Comparison of ENCODE assay signal across 8 cellular contexts in the genomic region with DNA sequence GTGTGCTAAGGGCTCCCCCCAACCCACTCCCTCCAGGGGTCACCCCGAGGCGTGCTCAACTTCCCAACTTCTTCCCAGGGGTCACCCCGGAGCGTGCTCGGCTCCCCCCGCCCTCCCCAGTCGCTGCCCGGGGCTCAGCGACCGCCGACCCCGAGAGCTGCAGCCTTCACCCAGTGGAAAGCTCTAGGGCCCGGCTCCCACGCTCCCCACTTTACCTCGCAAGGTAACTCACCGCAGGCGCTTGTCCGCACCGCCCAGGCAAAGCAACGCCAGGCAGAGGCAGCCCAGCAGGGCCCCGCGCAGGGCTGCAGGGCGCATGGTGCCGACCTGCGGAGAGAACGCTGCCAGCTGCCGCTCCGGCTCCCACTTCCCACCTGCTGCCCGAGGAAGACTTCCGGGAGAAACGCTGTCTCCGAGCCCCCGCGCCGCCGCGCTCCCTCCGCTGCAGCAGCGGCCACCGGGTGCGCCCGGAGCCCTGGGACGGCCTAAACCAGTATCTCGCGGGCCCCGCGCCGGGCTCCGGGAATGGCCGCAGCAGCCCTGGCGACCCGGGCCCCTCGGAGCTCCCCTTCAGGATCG. TPM values are rescaled to one million over a fixed set of nuclear protein-coding genes. Genes with fewer than 3 reads are reported as not detected.
DNase-seq lines count a peak whose midpoint lies in the region; ATAC-seq and TF ChIP-seq lines count a peak whose summit lies in the region.

No MANE protein-coding gene starts in this region.

- peak overlapping the region; percentile 97 for H3K4me2 ChIP-seq in HCT116 (ENCODE audit: low read length)

- no peak for TF ChIP-seq RAD21 in HCT116 (IDR thresholded peaks at IDR 0.05; ENCODE audit: low read depth)

- H3K4me1 ChIP-seq in HCT116 (ENCODE audit: control insufficient read depth in 1 of 2, insufficient read depth in 2 of 2, low read length in 2 of 2) (peaks cover 4 to 20% of the 10 kb centered on the region in 2 experiments; a peak in 3 of 4 replicates), testis (peaks cover 10% of the 10 kb centered on the region)

- H4K20me1 ChIP-seq in HCT116 (ENCODE audit: insufficient read depth): no peaks in the 10 kb centered on the region

- no TSS peak for BruUV-seq in HCT116 (replicated peaks; lab: Mats Ljungman, UMichigan)

- H3K27me3 ChIP-seq in HCT116 (ENCODE audit: insufficient read depth, low read length): no peaks in the 10 kb centered on the region
- H3K27me3 ChIP-seq in brain microvascular endothelial cell (replicated peaks): no peaks in the 10 kb centered on the region
- no peaks in the 10 kb centered on the region for H3K27me3 ChIP-seq in testis

- DNase-seq in NCI-H345 (lab: John Stamatoyannopoulos, UW) (peak; percentile 61), NCI-H345 treated with DMSO at 0.1 percent for 48 hours (lab: John Stamatoyannopoulos, UW; ENCODE audit: unreplicated experiment) (no peak), HCT116 (ENCODE audit: low read depth, low spot score) (no peak), NCI-H2029 treated with DMSO at 0.1 percent for 48 hours (lab: John Stamatoyannopoulos, UW) (peak; percentile 13), brain microvascular endothelial cell (peak; percentile 12), left lobe of liver (ENCODE audit: low spot score) (no peak), testis (peak; percentile 23), NCI-H187 treated with DMSO at 0.1 percent for 48 hours (lab: John Stamatoyannopoulos, UW) (no peak)

- H3K79me2 ChIP-seq in HCT116 (ENCODE audit: insufficient read depth, low read length): no peaks in the 10 kb centered on the region

- CTCF ChIA-PET in HCT116 (lab: Charles Lee): interaction anchor here (2.2 kb wide), 1 partner anchor 181 kb away, joined by 7 read pairs; no protein-coding TSS in a partner anchor

- no peaks in the 10 kb centered on the region for H3K9me3 ChIP-seq in HCT116 (ENCODE audit: control insufficient read depth in 1 of 2, insufficient read depth in 1 of 2, low read depth in 1 of 2, low read length in 2 of 2)
- no peaks in the 10 kb centered on the region for H3K9me3 ChIP-seq in testis

- H3K36me3 ChIP-seq in HCT116 (ENCODE audit: control insufficient read depth in 1 of 2, insufficient read depth in 2 of 2, low read length in 2 of 2): 0 out of 4 replicates have a peak, but pooled peaks cover 0 to 4% of the 10 kb centered on the region in 2 experiments
- H3K36me3 ChIP-seq in brain microvascular endothelial cell (replicated peaks): peaks cover 2% of the 10 kb centered on the region
- no peaks in the 10 kb centered on the region for H3K36me3 ChIP-seq in testis (ENCODE audit: low read depth, missing control alignments)

- H3K27ac ChIP-seq in HCT116 (ENCODE audit: low read depth, low read length): peak overlapping the region; percentile 42; the same call in 1 of the 2 replicates
- H3K27ac ChIP-seq in brain microvascular endothelial cell: no peak overlapping the region
- H3K27ac ChIP-seq in testis: peak overlapping the region; percentile 53 to 79

- H3K9ac ChIP-seq in HCT116 (ENCODE audit: low read length): peak overlapping the region; percentile 74

- ATAC-seq in HCT116 (peak; percentile 58), left lobe of liver (peak; percentile 59)

- RAD21 ChIA-PET in HCT116 (lab: Charles Lee; ENCODE audit: low non-redundant PET in 1 of 2, low total read pairs in 2 of 2, uncharacterized antibody in 2 of 2, unreplicated experiment in 2 of 2): no interaction called here

- no peak for TF ChIP-seq POLR2A in HCT116 (IDR thresholded peaks at IDR 0.05; ENCODE audit: borderline replicate concordance, extremely low read depth, insufficient read depth, insufficient read length)
- TF ChIP-seq POLR2A in testis (IDR thresholded peaks at IDR 0.05): no peak

- no peaks in the 10 kb centered on the region for H3K9me2 ChIP-seq in HCT116 (ENCODE audit: insufficient read depth)

- no peak for TF ChIP-seq CTCF in HCT116 (IDR thresholded peaks at IDR 0.05 in 2 of 3, conservative IDR thresholded peaks at IDR 0.05 in 1 of 3; ENCODE audit: borderline replicate concordance in 1 of 3, insufficient read depth in 1 of 3, low read depth in 2 of 3, low read length in 2 of 3)
- no peak for TF ChIP-seq CTCF in brain microvascular endothelial cell (IDR thresholded peaks at IDR 0.05; ENCODE audit: low read depth, low read length, missing control alignments)
- no peak for TF ChIP-seq CTCF in testis (IDR thresholded peaks at IDR 0.05)

- POLR2A ChIA-PET in HCT116 (lab: Charles Lee): no interaction called here

- H3K4me3 ChIP-seq in HCT116 (replicated peaks in 1 of 2; ENCODE audit: low read depth in 1 of 2, low read length in 2 of 2): peak overlapping the region; percentile 67 to 82
- peak overlapping the region; percentile 72 for H3K4me3 ChIP-seq in brain microvascular endothelial cell (ENCODE audit: low read depth, low read length)
- H3K4me3 ChIP-seq in testis: peak overlapping the region; percentile 78 to 88

- H2AFZ ChIP-seq in HCT116 (ENCODE audit: low read depth, low read length, poor library complexity, severe bottlenecking): no peak overlapping the region

- WGBS in testis, 2 donors: 0% methylated on average over 7 to 34 of the region's 54 CpGs

- in situ Hi-C loops in brain microvascular endothelial cell (cut with HindIII; ENCODE audit: low pct_ligation_motif_present, low sequenced_read_pairs): no loop called here

- intact Hi-C loops in HCT116 (cut with micrococcal nuclease) (no loop called here), testis (cut with DNase I; ENCODE audit: low total_unique reads) (no loop called here)

TF ChIP-seq in HCT116, 20 proteins besides CTCF, POLR2A, EP300 and RAD21:
- TF ChIP-seq ZFX (IDR thresholded peaks at IDR 0.05) (peak; percentile 72; the same call in 1 of the 2 replicates), YY1 (IDR thresholded peaks at IDR 0.05; ENCODE audit: extremely low read depth, insufficient replicate concordance, low read depth, low read length) (peak; percentile 1), CBX3 (IDR thresholded peaks at IDR 0.05; ENCODE audit: low read depth) (no peak), JUND (IDR thresholded peaks at IDR 0.05) (no peak)

RNA-seq across cellular contexts. Expression of gene RNASET2, which starts 0.4 kb away (rescaled TPM):
- 32.8 TPM for total RNA-seq in HCT116 (2021; ENCODE audit: unreplicated experiment)
- 27.8 and 34.2 TPM in 2 replicates for polyA plus RNA-seq in HCT116 (2012)
- 22.3 TPM for total RNA-seq in left lobe of liver
- total RNA-seq in testis: 10 to 100 TPM; 50.2 to 56.1 TPM
- 44.5 TPM for polyA plus RNA-seq in testis (ENCODE audit: insufficient read depth, low read depth, low replicate concordance)

RNA-seq across cellular contexts. Expression of gene CEP43, which starts 43.2 kb away (rescaled TPM):
- total RNA-seq in HCT116 (2021; ENCODE audit: unreplicated experiment) (15.8 TPM), left lobe of liver (17.7 TPM), testis (100 to 1,000 TPM in 1 of 2 donors, 10 to 100 TPM in 1; 67.0 to 129 TPM)
- 5.9 and 8.4 TPM in 2 replicates for polyA plus RNA-seq in HCT116 (2012)
- polyA plus RNA-seq in testis (ENCODE audit: insufficient read depth, low read depth, low replicate concordance): 105 TPM

Comparison
In these comparisons a context has a peak if more than half of its experiments do, and no peak if none do; other contexts are left out.
1. DNase-seq: peak in NCI-H345 (single experiment), NCI-H2029 treated with DMSO at 0.1 percent for 48 hours (single experiment), brain microvascular endothelial cell (single experiment) and testis (single experiment); none in NCI-H345 treated with DMSO at 0.1 percent for 48 hours (single experiment), HCT116 (single experiment), left lobe of liver (single experiment) and NCI-H187 treated with DMSO at 0.1 percent for 48 hours (single experiment).
2. Peak in every context shown above with its lines, with median percentiles within 50 percentile points of each other: H3K4me3 ChIP-seq.